In the genomic region with DNA sequence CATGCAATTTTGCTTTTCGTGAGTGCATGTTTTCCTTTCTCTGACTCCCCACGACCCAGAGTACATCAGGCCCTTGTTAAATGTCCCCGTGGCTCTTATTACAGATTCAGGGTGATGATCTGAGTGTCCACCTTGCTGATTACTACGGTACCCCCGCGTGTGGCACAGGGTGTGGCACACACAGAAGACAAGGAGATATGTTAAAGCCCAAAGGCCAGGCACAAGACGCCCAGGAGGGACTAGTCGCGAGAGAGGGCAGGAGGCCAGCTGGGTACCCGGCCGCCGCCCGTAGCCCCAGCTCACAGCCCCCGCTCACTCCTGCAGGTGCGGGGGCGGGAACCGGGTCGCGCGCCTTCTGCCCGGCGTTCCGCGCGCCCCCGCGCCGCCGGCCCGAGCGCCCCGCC, we compare ENCODE assay signal across 8 cellular contexts. TPM values are rescaled to one million over a fixed set of nuclear protein-coding genes. Genes with fewer than 3 reads are reported as not detected.
DNase-seq lines count a peak whose midpoint lies in the region; ATAC-seq and TF ChIP-seq lines count a peak whose summit lies in the region.

No MANE protein-coding gene starts in this region.

- H3K36me3 ChIP-seq in CD4-positive, CD25-positive, alpha-beta regulatory T cell (ENCODE audit: control insufficient read depth, insufficient read depth, low read length) = no peaks in the 10 kb centered on the region
- no peaks in the 10 kb centered on the region for H3K36me3 ChIP-seq in mucosa of stomach (ENCODE audit: control insufficient read depth, insufficient read depth, low read length)

- no peak for TF ChIP-seq CTCF in MCF 10A (IDR thresholded peaks at IDR 0.05; ENCODE audit: unreplicated experiment)
- TF ChIP-seq CTCF in GM13976 (IDR thresholded peaks at IDR 0.05; ENCODE audit: borderline replicate concordance, control extremely low read depth, extremely low read depth, insufficient read depth, missing control alignments) = no peak

- no peaks in the 10 kb centered on the region for H3K9me3 Mint-ChIP-seq in CD4-positive, CD25-positive, alpha-beta regulatory T cell
- no peaks in the 10 kb centered on the region for H3K9me3 Mint-ChIP-seq in MCF 10A (ENCODE audit: unreplicated experiment)

- no peaks in the 10 kb centered on the region for H3K36me3 Mint-ChIP-seq in CD4-positive, CD25-positive, alpha-beta regulatory T cell
- H3K36me3 Mint-ChIP-seq in MCF 10A (ENCODE audit: insufficient read depth, unreplicated experiment) = peaks cover 5% of the 10 kb centered on the region

- no peak for DNase-seq in CD4-positive, CD25-positive, alpha-beta regulatory T cell
- no peak for DNase-seq in MCF 10A (ENCODE audit: unreplicated experiment)
- no peak for DNase-seq in NCI-H1105 treated with DMSO at 0.1 percent for 48 hours (lab: John Stamatoyannopoulos, UW)
- DNase-seq in NCI-H187 (lab: John Stamatoyannopoulos, UW) = no peak
- DNase-seq in GM13976 (ENCODE audit: low spot score) = no peak

- peak overlapping the region; percentile 73 for H3K4me3 ChIP-seq in CD4-positive, CD25-positive, alpha-beta regulatory T cell (ENCODE audit: low read depth, low read length)
- H3K4me3 ChIP-seq in mucosa of stomach (ENCODE audit: low read length) = peak overlapping the region; percentile 23

- peaks cover 20 to 36% (median 26%) of the 10 kb centered on the region in 4 donors for H3K4me1 Mint-ChIP-seq in CD4-positive, CD25-positive, alpha-beta regulatory T cell
- peaks cover 14% of the 10 kb centered on the region for H3K4me1 Mint-ChIP-seq in MCF 10A (ENCODE audit: insufficient read depth, unreplicated experiment)

- H3K27ac ChIP-seq in CD4-positive, CD25-positive, alpha-beta regulatory T cell (ENCODE audit: insufficient read depth, low read length, poor library complexity, severe bottlenecking) = peak overlapping the region; percentile 80

- H3K4me3 Mint-ChIP-seq in CD4-positive, CD25-positive, alpha-beta regulatory T cell = peak overlapping the region; percentile 85 to 94 (median 92)
- H3K4me3 Mint-ChIP-seq in MCF 10A (ENCODE audit: unreplicated experiment) = peak overlapping the region; percentile 80

- ATAC-seq in CD4-positive, CD25-positive, alpha-beta regulatory T cell (ENCODE audit: low read depth in 2 of 2) = no peak
- ATAC-seq in HG03378 (IDR thresholded peaks at IDR 0.05; ENCODE audit: unreplicated experiment) (peak; percentile 12), GM21786 (IDR thresholded peaks at IDR 0.05; ENCODE audit: unreplicated experiment) (no peak)

- in situ Hi-C loops in GM13976 (cut with MboI; ENCODE audit: low sequenced_read_pairs, unreplicated experiment) = no loop called here

- peaks cover 11% of the 10 kb centered on the region for H3K4me1 ChIP-seq in CD4-positive, CD25-positive, alpha-beta regulatory T cell (ENCODE audit: control insufficient read depth, insufficient read depth, low read length, poor library complexity, severe bottlenecking)
- H3K4me1 ChIP-seq in mucosa of stomach (ENCODE audit: control insufficient read depth, insufficient read depth, low read length) = peaks cover 8% of the 10 kb centered on the region

- POLR2A ChIA-PET in MCF 10A (lab: Yijun Ruan, JAX) = interaction anchor here (0.7 to 2.7 kb wide), 10 partner anchors 11 to 723 kb away, joined by 3 to 11 read pairs (median 4); partner anchors contain the start of gene CEP55

- BruUV-seq in MCF 10A (replicated peaks; lab: Mats Ljungman, UMichigan) = no TSS peak

- no peaks in the 10 kb centered on the region for H3K27me3 Mint-ChIP-seq in CD4-positive, CD25-positive, alpha-beta regulatory T cell
- H3K27me3 Mint-ChIP-seq in MCF 10A (ENCODE audit: insufficient read depth, unreplicated experiment) = no peaks in the 10 kb centered on the region

- H3K9me3 ChIP-seq in CD4-positive, CD25-positive, alpha-beta regulatory T cell (ENCODE audit: control insufficient read depth in 2 of 2, low read length in 2 of 2) = no peaks in the 10 kb centered on the region
- H3K9me3 ChIP-seq in mucosa of stomach (ENCODE audit: control insufficient read depth, low read length) = no peaks in the 10 kb centered on the region

- CTCF ChIA-PET in MCF 10A (lab: Yijun Ruan, JAX) = interaction anchor here (0.6 to 2.5 kb wide), 3 partner anchors 11 to 321 kb away, joined by 3 to 9 read pairs (median 5); no protein-coding TSS in a partner anchor

- intact Hi-C loops in MCF 10A (cut with micrococcal nuclease) = loop anchor here (10.0 kb wide), 1 partner anchor 253 kb away; the partner anchor contains the start of gene KIF11

- H3K9ac ChIP-seq in mucosa of stomach (ENCODE audit: low read length) = peak overlapping the region; percentile 44

- peak overlapping the region; percentile 81 to 97 (median 93) for H3K27ac Mint-ChIP-seq in CD4-positive, CD25-positive, alpha-beta regulatory T cell
- H3K27ac Mint-ChIP-seq in MCF 10A (ENCODE audit: low read depth, unreplicated experiment) = peak overlapping the region; percentile 59

- no peaks in the 10 kb centered on the region for H3K27me3 ChIP-seq in CD4-positive, CD25-positive, alpha-beta regulatory T cell (ENCODE audit: control insufficient read depth, insufficient read depth, low read length)
- H3K27me3 ChIP-seq in mucosa of stomach (ENCODE audit: control insufficient read depth, insufficient read depth, low read length) = no peaks in the 10 kb centered on the region

RNA-seq across cellular contexts. Expression of gene EXOC6, which starts 0.3 kb away (rescaled TPM):
- 16.9 TPM for total RNA-seq in CD4-positive, CD25-positive, alpha-beta regulatory T cell
- 10 to 100 TPM in 2 of 4 donors, 1 to 10 TPM in 2; 7.5 to 10.7 (median 9.9) TPM for polyA plus RNA-seq in CD4-positive, CD25-positive, alpha-beta regulatory T cell
- total RNA-seq in MCF 10A (2022) = 5.9 and 6.6 TPM in 2 replicates
